In genomic region chr5:89081360-89081759, GRCh38 we compare ENCODE assay signal across 16 cellular contexts.
DNase-seq lines count a peak whose midpoint lies in the region; ATAC-seq, FAIRE-seq and TF ChIP-seq lines count a peak whose summit lies in the region.
"Had no signal": no experiment of that assay in that cellular context is flagged by ENCODE, and none has a peak within 500 bp of the region (broad histone marks: within the 10 kb centered on the region; RNA-seq: fewer than 3 reads in every experiment).

No MANE protein-coding gene starts in this region.

- DNase-seq in COR-L47 (lab: John Stamatoyannopoulos, UW) = peak; percentile 6
- peak; percentile 14 for DNase-seq in GM19240 (ENCODE audit: insufficient read length, low spot score)
- DNase-seq in urothelium cell line (ENCODE audit: low spot score) = no peak
- DNase-seq in mucosa of descending colon = no peak
- DNase-seq in stimulated activated CD4-positive, alpha-beta T cell treated with anti-CD3 and anti-CD28 coated beads, Interleukin-4, amount 100 ng/mL, for 4 hours = no peak
- DNase-seq: activated CD8-positive, alpha-beta T cell treated with anti-CD3 and anti-CD28 coated beads for 36 hours; activated naive CD4-positive, alpha-beta T cell treated with anti-CD3 and anti-CD28 coated beads, Interleukin-2, amount 10 ng/mL, durations not matched to agents 7 days and 5 days; DMS153; left ventricle myocardium superior; NCI-H2171 treated with DMSO at 0.1 percent for 48 hours; upper lobe of left lung had no signal

- H3K36me3 ChIP-seq in mucosa of descending colon (ENCODE audit: low read depth) = no peaks in the 10 kb centered on the region
- H3K36me3 ChIP-seq: cardiac muscle cell, upper lobe of left lung had no signal

- intact Hi-C loops in mucosa of descending colon (cut with DNase I, micrococcal nuclease) = no loop called here

- H3K9me3 ChIP-seq in mucosa of descending colon = no peaks in the 10 kb centered on the region
- H3K9me3 ChIP-seq: upper lobe of left lung had no signal

- ATAC-seq in HG02623 (IDR thresholded peaks at IDR 0.05; ENCODE audit: unreplicated experiment) = peak; percentile 73
- peak; percentile 67 for ATAC-seq in HG03378 (IDR thresholded peaks at IDR 0.05; ENCODE audit: unreplicated experiment)
- no peak for ATAC-seq in HG02840 (IDR thresholded peaks at IDR 0.05; ENCODE audit: low FRiP score, unreplicated experiment)
- ATAC-seq in mucosa of descending colon = no peak
- ATAC-seq: activated CD8-positive, alpha-beta T cell treated with anti-CD3 and anti-CD28 coated beads for 36 hours; left ventricle myocardium superior had no signal

- no peak overlapping the region for H3K4me3 ChIP-seq in mucosa of descending colon
- H3K4me3 ChIP-seq: cardiac muscle cell, upper lobe of left lung had no signal

- H3K4me1 ChIP-seq in mucosa of descending colon (ENCODE audit: low read depth) = no peaks in the 10 kb centered on the region
- H3K4me1 ChIP-seq: upper lobe of left lung had no signal

- no peak for FAIRE-seq in urothelium cell line (lab: Jason Lieb, UNC)
- FAIRE-seq: RCC 7860 had no signal

- no peak for TF ChIP-seq CTCF in mucosa of descending colon (IDR thresholded peaks at IDR 0.05)

Comparison
In these comparisons a context has a peak if more than half of its experiments do, and no peak if none do; other contexts are left out.
1. DNase-seq: peak in COR-L47 (single experiment) and GM19240 (single experiment); none in urothelium cell line (single experiment), mucosa of descending colon (0 of 3) and stimulated activated CD4-positive, alpha-beta T cell treated with anti-CD3 and anti-CD28 coated beads, Interleukin-4, amount 100 ng/mL, for 4 hours (0 of 2).
2. ATAC-seq: peak in HG02623 (single experiment) and HG03378 (single experiment); none in HG02840 (single experiment) and mucosa of descending colon (single experiment).